In genomic region chr16:85045641-85046471, GRCh38 we compare ENCODE assay signal across 27 cellular contexts. TPM values are rescaled to one million over a fixed set of nuclear protein-coding genes. Genes with fewer than 3 reads are reported as not detected.
DNase-seq lines count a peak whose midpoint lies in the region; ATAC-seq, FAIRE-seq and TF ChIP-seq lines count a peak whose summit lies in the region.
"Had no signal": no experiment of that assay in that cellular context is flagged by ENCODE, and none has a peak within 500 bp of the region (broad histone marks: within the 10 kb centered on the region; RNA-seq: fewer than 3 reads in every experiment).

No MANE protein-coding gene starts in this region.

- intact Hi-C loops in Right ventricle myocardium superior (cut with DNase I) (no loop called here), kidney (cut with DNase I) (no loop called here)
- intact Hi-C loops in CD8-positive, alpha-beta T cell (cut with DNase I, micrococcal nuclease): no loop called here

- CTCF ChIA-PET in CD8-positive, alpha-beta T cell (lab: Charles Lee): interaction anchor here (1.1 to 3.5 kb wide), 6 partner anchors 10 to 41 kb away, joined by 3 to 15 read pairs (median 6); partner anchors contain the start of gene KIAA0513

- H3K9ac ChIP-seq in kidney (ENCODE audit: low read length in 2 of 2): no peak overlapping the region

- no peaks in the 10 kb centered on the region for H3K9me3 Mint-ChIP-seq in CD8-positive, alpha-beta T cell
- H3K9me3 Mint-ChIP-seq: CD4-positive, CD25-positive, alpha-beta regulatory T cell; IgD-negative memory B cell had no signal

- H3K4me3 ChIP-seq in right atrium auricular region: no peak overlapping the region
- H3K4me3 ChIP-seq in CD8-positive, alpha-beta T cell (ENCODE audit: low read depth, low read length): no peak overlapping the region
- no peak overlapping the region for H3K4me3 ChIP-seq in kidney (ENCODE audit: low read length in 2 of 2)
- no peak overlapping the region for H3K4me3 ChIP-seq in neutrophil (ENCODE audit: low read depth in 1 of 2, low read length in 1 of 2)
- H3K4me3 ChIP-seq: SK-N-MC had no signal

- H3K4me1 Mint-ChIP-seq in CD8-positive, alpha-beta T cell (ENCODE audit: low read depth): peaks cover 39% of the 10 kb centered on the region
- H3K4me1 Mint-ChIP-seq: B cell, IgD-negative memory B cell had no signal

- TF ChIP-seq CTCF in right atrium auricular region (IDR thresholded peaks at IDR 0.05) (no peak), kidney (IDR thresholded peaks at IDR 0.05; ENCODE audit: borderline replicate concordance, extremely low read depth, insufficient read depth) (no peak), neutrophil (IDR thresholded peaks at IDR 0.05) (no peak)
- no peak for TF ChIP-seq CTCF in CD8-positive, alpha-beta T cell (IDR thresholded peaks at IDR 0.05)

- no peaks in the 10 kb centered on the region for H3K27me3 ChIP-seq in right atrium auricular region
- no peaks in the 10 kb centered on the region for H3K27me3 ChIP-seq in CD8-positive, alpha-beta T cell (ENCODE audit: insufficient read depth, low read length)
- no peaks in the 10 kb centered on the region for H3K27me3 ChIP-seq in neutrophil

- POLR2A ChIA-PET in CD8-positive, alpha-beta T cell (lab: Charles Lee): interaction anchor here (0.7 to 1.6 kb wide), 3 partner anchors 10 to 40 kb away, joined by 3 to 10 read pairs (median 3); no protein-coding TSS in a partner anchor

- H3K4me1 ChIP-seq in right atrium auricular region: peaks cover 0 to 33% of the 10 kb centered on the region in 2 donors
- H3K4me1 ChIP-seq in CD8-positive, alpha-beta T cell (ENCODE audit: insufficient read depth, low read length): peaks cover 34% of the 10 kb centered on the region
- H3K4me1 ChIP-seq in kidney (ENCODE audit: control insufficient read depth in 1 of 2, insufficient read depth in 1 of 2, low read depth in 1 of 2, low read length in 2 of 2): peaks cover 0 to 2% of the 10 kb centered on the region in 2 donors
- peaks cover 55 to 58% of the 10 kb centered on the region in 2 experiments for H3K4me1 ChIP-seq in neutrophil (ENCODE audit: control insufficient read depth in 1 of 2, insufficient read depth in 1 of 2, low read depth in 1 of 2, low read length in 1 of 2)

- no peak for FAIRE-seq in kidney (lab: Jason Lieb, UNC)
- FAIRE-seq: GM12892, H1 had no signal

- no peak for ATAC-seq in Right ventricle myocardium superior (ENCODE audit: poor library complexity)
- no peak for ATAC-seq in CD8-positive, alpha-beta T cell

- no peaks in the 10 kb centered on the region for H3K27me3 Mint-ChIP-seq in CD8-positive, alpha-beta T cell (ENCODE audit: low read depth)
- H3K27me3 Mint-ChIP-seq: CD4-positive, CD25-positive, alpha-beta regulatory T cell had no signal

- peak; percentile 31 for DNase-seq in Right ventricle myocardium superior
- no peak for DNase-seq in right atrium auricular region (ENCODE audit: low spot score)
- DNase-seq in CD8-positive, alpha-beta T cell: no peak
- peak; percentile 29 for DNase-seq in kidney
- no peak for DNase-seq in HuH-7.5 (ENCODE audit: low spot score)
- no peak for DNase-seq in dedifferentiated amniotic fluid mesenchymal stem cell (ENCODE audit: extremely low spot score)
- DNase-seq: CD4-positive, CD25-positive, alpha-beta regulatory T cell; DMS 273 treated with DMSO at 0.1 percent for 48 hours; DMS79; EL; GF-D8; HCEC 1CT; NCI-H1048; NCI-H1417 treated with DMSO at 0.1 percent for 48 hours; NCI-H1694 treated with DMSO at 0.1 percent for 48 hours; NCI-H2081; NCI-H2227 treated with DMSO at 0.1 percent for 48 hours; NCI-H526 treated with DMSO at 0.1 percent for 48 hours; RPMI8226; SIG-M5 had no signal

- H3K36me3 ChIP-seq in right atrium auricular region: no peaks in the 10 kb centered on the region
- H3K36me3 ChIP-seq in CD8-positive, alpha-beta T cell (ENCODE audit: insufficient read depth, low read length): no peaks in the 10 kb centered on the region
- no peaks in the 10 kb centered on the region for H3K36me3 ChIP-seq in kidney (ENCODE audit: control insufficient read depth in 1 of 2, insufficient read depth in 2 of 2, low read length in 2 of 2)
- H3K36me3 ChIP-seq in neutrophil: peaks cover 57% of the 10 kb centered on the region

- no peak overlapping the region for H3K27ac ChIP-seq in right atrium auricular region
- H3K27ac ChIP-seq in CD8-positive, alpha-beta T cell (ENCODE audit: low read depth, low read length): no peak overlapping the region
- H3K27ac ChIP-seq in kidney (ENCODE audit: low read depth in 2 of 2, low read length in 2 of 2): no peak overlapping the region
- peak overlapping the region; percentile 78 for H3K27ac ChIP-seq in neutrophil
- H3K27ac ChIP-seq: 22Rv1, SK-N-MC had no signal

- H3K27ac Mint-ChIP-seq in CD8-positive, alpha-beta T cell: peak overlapping the region; percentile 81
- H3K27ac Mint-ChIP-seq: B cell; CD4-positive, CD25-positive, alpha-beta regulatory T cell; IgD-negative memory B cell had no signal

- H3K9me3 ChIP-seq in right atrium auricular region (no peaks in the 10 kb centered on the region), kidney (ENCODE audit: control insufficient read depth in 1 of 2, low read length in 2 of 2) (no peaks in the 10 kb centered on the region), neutrophil (no peaks in the 10 kb centered on the region)
- H3K9me3 ChIP-seq in CD8-positive, alpha-beta T cell (ENCODE audit: low read length): no peaks in the 10 kb centered on the region

- H3K36me3 Mint-ChIP-seq in CD8-positive, alpha-beta T cell: peaks cover 17% of the 10 kb centered on the region

- peak overlapping the region; percentile 9 for H3K4me3 Mint-ChIP-seq in CD8-positive, alpha-beta T cell
- H3K4me3 Mint-ChIP-seq: B cell; CD4-positive, CD25-positive, alpha-beta regulatory T cell had no signal

RNA-seq across cellular contexts. Expression of gene KIAA0513, which starts 18.3 kb away (rescaled TPM):
- total RNA-seq in Right ventricle myocardium superior: 10.4 TPM
- total RNA-seq in right atrium auricular region: 10 to 100 TPM; 12.6 to 14.1 TPM
- 10 to 100 TPM in 1 of 2 experiments, 1 to 10 TPM in 1; 9.7 to 10.3 TPM for total RNA-seq in CD8-positive, alpha-beta T cell
- total RNA-seq in kidney: 19.2 TPM
- 2.6 TPM for polyA plus RNA-seq in kidney (ENCODE audit: insufficient read depth, low read depth, low replicate concordance)

RNA-seq across cellular contexts. Expression of gene ZDHHC7, which starts 34.5 kb away (rescaled TPM):
- total RNA-seq in Right ventricle myocardium superior (35.1 TPM), right atrium auricular region (10 to 100 TPM; 36.0 to 48.7 TPM), kidney (54.4 TPM)
- 10 to 100 TPM; 85.4 to 92.1 TPM for total RNA-seq in CD8-positive, alpha-beta T cell
- polyA plus RNA-seq in kidney (ENCODE audit: insufficient read depth, low read depth, low replicate concordance): 23.4 TPM

Comparison
In these comparisons a context has a peak if more than half of its experiments do, and no peak if none do; other contexts are left out.
1. DNase-seq: peak in Right ventricle myocardium superior (single experiment) and kidney (single experiment); none in right atrium auricular region (single experiment), CD8-positive, alpha-beta T cell (0 of 7), HuH-7.5 (single experiment) and dedifferentiated amniotic fluid mesenchymal stem cell (single experiment).